In genomic region chr4:187608001-187608421, GRCh38 we compare ENCODE assay signal across 16 cellular contexts.
DNase-seq lines count a peak whose midpoint lies in the region; ATAC-seq and TF ChIP-seq lines count a peak whose summit lies in the region.
"Had no signal": no experiment of that assay in that cellular context is flagged by ENCODE, and none has a peak within 500 bp of the region (broad histone marks: within the 10 kb centered on the region; RNA-seq: fewer than 3 reads in every experiment).

No MANE protein-coding gene starts in this region.

- H3K9me3 ChIP-seq in HAP-1, result no peaks in the 10 kb centered on the region
- H3K9me3 ChIP-seq in esophagus muscularis mucosa, result no peaks in the 10 kb centered on the region
- H3K9me3 ChIP-seq: prostate gland had no signal

- H3K4me3 ChIP-seq in AG10803 (ENCODE audit: low read length), result no peak overlapping the region
- H3K4me3 ChIP-seq in HAP-1, result no peak overlapping the region
- H3K4me3 ChIP-seq in esophagus muscularis mucosa, result no peak overlapping the region
- H3K4me3 ChIP-seq: prostate gland had no signal

- H3K4me1 ChIP-seq in HAP-1 (no peaks in the 10 kb centered on the region), esophagus muscularis mucosa (peaks cover 0 to 3% (median 0%) of the 10 kb centered on the region in 4 donors)
- H3K4me1 ChIP-seq: prostate gland had no signal

- no peaks in the 10 kb centered on the region for H3K27me3 Mint-ChIP-seq in glutamatergic neuron (ENCODE audit: unreplicated experiment)
- H3K27me3 Mint-ChIP-seq: activated T-helper 17 cell treated with anti-CD3 and anti-CD28 coated beads, Interleukin-2, amount 50 U/mL, for 72 hours had no signal

- TF ChIP-seq CTCF in AG10803 (conservative IDR thresholded peaks at IDR 0.05; ENCODE audit: low read length), result no peak
- no peak for TF ChIP-seq CTCF in glutamatergic neuron (IDR thresholded peaks at IDR 0.05; ENCODE audit: partially characterized antibody, unreplicated experiment)
- TF ChIP-seq CTCF in esophagus muscularis mucosa (IDR thresholded peaks at IDR 0.05), result no peak

- H3K4me3 Mint-ChIP-seq in glutamatergic neuron (ENCODE audit: unreplicated experiment), result no peak overlapping the region
- H3K4me3 Mint-ChIP-seq: activated T-helper 17 cell treated with anti-CD3 and anti-CD28 coated beads, Interleukin-2, amount 50 U/mL, for 72 hours had no signal

- DNase-seq in AG10803 (ENCODE audit: low read depth) (peak; percentile 85), M059J (ENCODE audit: low read depth) (peak; percentile 68), astrocyte of the hippocampus (ENCODE audit: low read depth, low spot score) (peak; percentile 16), iris pigment epithelial cell (ENCODE audit: low read depth) (peak; percentile 78), HAP-1 (ENCODE audit: low spot score in 2 of 2) (no peak), glutamatergic neuron (no peak), esophagus muscularis mucosa (ENCODE audit: extremely low spot score) (no peak)
- DNase-seq: activated CD4-positive, alpha-beta T cell treated with anti-CD3 and anti-CD28 coated beads, Interleukin-2, amount 50 U/mL, for 4 hours; C1 segment of cervical spinal cord; NCI-H1048; NCI-H226; RPMI8226; stimulated activated CD4-positive, alpha-beta T cell treated with anti-CD3 and anti-CD28 coated beads, Interleukin-2, amount 100 ng/mL, for 48 hours had no signal

- H3K4me1 Mint-ChIP-seq in glutamatergic neuron (ENCODE audit: low read depth, unreplicated experiment), result peaks cover 4% of the 10 kb centered on the region
- H3K4me1 Mint-ChIP-seq: activated T-helper 17 cell treated with anti-CD3 and anti-CD28 coated beads, Interleukin-2, amount 50 U/mL, for 72 hours had no signal

- in situ Hi-C loops in HAP-1 (cut with MboI; ENCODE audit: low sequenced_read_pairs), result no loop called here

- no peak for ATAC-seq in HG02759 (IDR thresholded peaks at IDR 0.05; ENCODE audit: unreplicated experiment)
- ATAC-seq: activated T-helper 17 cell treated with anti-CD3 and anti-CD28 coated beads, Interleukin-2, amount 50 U/mL, for 72 hours had no signal

- 86% methylated on average over 1 of the region's 1 CpG for WGBS in esophagus muscularis mucosa

- H3K9me3 Mint-ChIP-seq in glutamatergic neuron (ENCODE audit: unreplicated experiment), result no peaks in the 10 kb centered on the region

- no peak for TF ChIP-seq EP300 in esophagus muscularis mucosa (IDR thresholded peaks at IDR 0.05)

- H3K36me3 Mint-ChIP-seq in glutamatergic neuron (ENCODE audit: unreplicated experiment), result no peaks in the 10 kb centered on the region

- no peak for TF ChIP-seq POLR2A in esophagus muscularis mucosa (IDR thresholded peaks at IDR 0.05; ENCODE audit: low read depth)

- H3K36me3 ChIP-seq in HAP-1 (replicated peaks) (no peaks in the 10 kb centered on the region), esophagus muscularis mucosa (no peaks in the 10 kb centered on the region)
- H3K36me3 ChIP-seq: prostate gland had no signal

- intact Hi-C loops in esophagus muscularis mucosa (cut with DNase I), result loop anchor here (10.0 kb wide), 1 partner anchor 1597 kb away; no protein-coding TSS in a partner anchor

- H3K27ac ChIP-seq in esophagus muscularis mucosa (replicated peaks in 1 of 4), result no peak overlapping the region
- H3K27ac ChIP-seq: prostate gland had no signal

- H3K27ac Mint-ChIP-seq in glutamatergic neuron (ENCODE audit: unreplicated experiment), result no peak overlapping the region
- H3K27ac Mint-ChIP-seq: activated T-helper 17 cell treated with anti-CD3 and anti-CD28 coated beads, Interleukin-2, amount 50 U/mL, for 72 hours had no signal

- H3K27me3 ChIP-seq in HAP-1 (ENCODE audit: low read depth) (no peaks in the 10 kb centered on the region; the same call in 1 of the 2 replicates), esophagus muscularis mucosa (no peaks in the 10 kb centered on the region)

Comparison
In these comparisons a context has a peak if more than half of its experiments do, and no peak if none do; other contexts are left out.
1. DNase-seq: peak in AG10803 (single experiment), M059J (single experiment), astrocyte of the hippocampus (single experiment) and iris pigment epithelial cell (single experiment); none in HAP-1 (0 of 2), glutamatergic neuron (single experiment) and esophagus muscularis mucosa (single experiment).